Comparison of ENCODE assay signal across 37 cellular contexts in the genomic region with DNA sequence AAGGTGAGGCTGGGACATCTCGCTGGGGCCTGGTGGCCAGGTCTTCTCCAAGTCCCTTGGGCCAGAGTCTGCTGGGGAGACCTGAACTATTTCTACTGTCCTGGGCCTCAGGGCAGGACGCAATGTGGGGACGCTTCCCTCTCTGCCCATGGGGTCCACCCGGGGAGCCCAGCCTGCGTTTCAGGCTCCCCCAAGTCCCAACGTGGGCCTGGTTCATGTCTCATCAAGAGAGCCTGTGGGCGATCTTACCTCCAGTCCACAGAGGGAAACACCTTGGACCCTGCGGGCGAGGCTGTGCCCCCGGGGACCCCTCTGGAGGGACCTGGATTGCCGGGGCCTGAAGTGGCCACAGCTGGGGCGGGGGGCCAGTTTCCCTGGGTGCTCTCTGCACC.
"Had no signal": no experiment of that assay in that cellular context is flagged by ENCODE, and none has a peak within 500 bp of the region (broad histone marks: within the 10 kb centered on the region; RNA-seq: fewer than 3 reads in every experiment).

No MANE protein-coding gene starts in this region.

- H3K27me3 Mint-ChIP-seq: activated CD4-positive, alpha-beta T cell treated with anti-CD3 and anti-CD28 coated beads, Interleukin-2, amount 10 ng/mL, durations not matched to agents 7 days and 5 days; activated CD8-positive, alpha-beta memory T cell treated with anti-CD3 and anti-CD28 coated beads, Interleukin-2, amount 10 ng/mL, durations not matched to agents 7 days and 5 days; activated naive CD4-positive, alpha-beta T cell treated with anti-CD3 and anti-CD28 coated beads, Interleukin-2, amount 50 U/mL, for 24 hours; natural killer cell treated with Interleukin-12 subunit alpha and Interleukin-12 subunit beta and Interleukin-15 and Interleukin-18, amount 100 ng/mL, for 72 hours; stimulated activated naive CD8-positive, alpha-beta T cell treated with anti-CD3 and anti-CD28 coated beads, Interleukin-15, amount 100 ng/mL, for 72 hours had no signal

- H3K4me1 ChIP-seq: colonic mucosa, right lobe of liver had no signal

- H3K36me3 ChIP-seq: colonic mucosa, gastrocnemius medialis, right lobe of liver, vagina had no signal

- FAIRE-seq: TTC549 had no signal

- ATAC-seq: activated CD8-positive, alpha-beta memory T cell treated with anti-CD3 and anti-CD28 coated beads, Interleukin-2, amount 10 ng/mL, durations not matched to agents 7 days and 5 days; activated CD8-positive, alpha-beta T cell treated with anti-CD3 and anti-CD28 coated beads, Interleukin-2, amount 10 ng/mL, durations not matched to agents 7 days and 5 days; body of pancreas; gastrocnemius medialis; left colon; mucosa of descending colon; natural killer cell treated with Interleukin-12 subunit alpha and Interleukin-12 subunit beta and Interleukin-15 and Interleukin-18, amount 100 ng/mL, for 72 hours; right lobe of liver had no signal

- H3K36me3 Mint-ChIP-seq: activated CD8-positive, alpha-beta memory T cell treated with anti-CD3 and anti-CD28 coated beads, Interleukin-2, amount 10 ng/mL, durations not matched to agents 7 days and 5 days; activated naive CD4-positive, alpha-beta T cell treated with anti-CD3 and anti-CD28 coated beads, Interleukin-2, amount 50 U/mL, for 24 hours; natural killer cell treated with Interleukin-12 subunit alpha and Interleukin-12 subunit beta and Interleukin-15 and Interleukin-18, amount 100 ng/mL, for 72 hours; stimulated activated memory B cell treated with anti-CD40 and anti-IgM and Interleukin-4, amounts not matched to agents 10 μg/mL and 1 μg/mL and 100 μg/mL, for 72 hours; type B pancreatic cell had no signal

- DNase-seq: activated CD4-positive, alpha-beta T cell treated with anti-CD3 and anti-CD28 coated beads for 1 hour; activated CD4-positive, alpha-beta T cell treated with anti-CD3 and anti-CD28 coated beads, Interleukin-2, amount 10 ng/mL, durations not matched to agents 7 days and 5 days; activated CD8-positive, alpha-beta memory T cell treated with anti-CD3 and anti-CD28 coated beads, Interleukin-2, amount 10 ng/mL, durations not matched to agents 7 days and 5 days; activated CD8-positive, alpha-beta T cell treated with anti-CD3 and anti-CD28 coated beads, Interleukin-2, amount 10 ng/mL, durations not matched to agents 7 days and 5 days; activated gamma-delta T cell; anterior cingulate cortex; cerebellar nuclear complex; colonic mucosa; effector memory CD4-positive, alpha-beta T cell; erythroblast; glutamatergic neuron; islet precursor cell; left colon; mesendoderm; stimulated activated CD4-positive, alpha-beta T cell treated with anti-CD3 and anti-CD28 coated beads, Interleukin-1b, Interleukin-23, amount 100 ng/mL, for 48 hours; stimulated activated CD4-positive, alpha-beta T cell treated with anti-CD3 and anti-CD28 coated beads, Interleukin-4, amount 100 ng/mL, for 4 hours; stimulated activated CD8-positive, alpha-beta memory T cell treated with anti-CD3 and anti-CD28 coated beads, Interleukin-4, amount 100 ng/mL, for 48 hours; substantia nigra; SW 1271; T-helper 9 cell had no signal

- H2AFZ ChIP-seq: hepatocyte had no signal

- H3K27me3 ChIP-seq: body of pancreas, colonic mucosa, dorsolateral prefrontal cortex, gastrocnemius medialis, hepatocyte, right lobe of liver, vagina had no signal

- H3K9me3 Mint-ChIP-seq: activated CD4-positive, alpha-beta T cell treated with anti-CD3 and anti-CD28 coated beads, Interleukin-2, amount 10 ng/mL, durations not matched to agents 7 days and 5 days; activated naive CD4-positive, alpha-beta T cell treated with anti-CD3 and anti-CD28 coated beads, Interleukin-2, amount 50 U/mL, for 24 hours; natural killer cell treated with Interleukin-12 subunit alpha and Interleukin-12 subunit beta and Interleukin-15 and Interleukin-18, amount 100 ng/mL, for 72 hours; stimulated activated naive CD8-positive, alpha-beta T cell treated with anti-CD3 and anti-CD28 coated beads, Interleukin-15, amount 100 ng/mL, for 72 hours; T-helper 1 cell treated with Interleukin-12 subunit alpha and Interleukin-12 subunit beta and Interleukin-4 antibody, amounts not matched to agents 30 μg/mL and 1 μg/mL, for 36 hours; type B pancreatic cell had no signal

- H3K27ac ChIP-seq: body of pancreas, colonic mucosa, dorsolateral prefrontal cortex, gastrocnemius medialis, hepatocyte, right lobe of liver, skin epidermis, vagina, VCaP had no signal

- H3K79me2 ChIP-seq: hepatocyte had no signal

- H3K4me2 ChIP-seq: hepatocyte had no signal

- H3K4me3 Mint-ChIP-seq: activated CD4-positive, alpha-beta T cell treated with anti-CD3 and anti-CD28 coated beads, Interleukin-2, amount 10 ng/mL, durations not matched to agents 7 days and 5 days; activated CD8-positive, alpha-beta memory T cell treated with anti-CD3 and anti-CD28 coated beads, Interleukin-2, amount 10 ng/mL, durations not matched to agents 7 days and 5 days; activated CD8-positive, alpha-beta T cell treated with anti-CD3 and anti-CD28 coated beads, Interleukin-2, amount 10 ng/mL, durations not matched to agents 7 days and 5 days; activated naive CD4-positive, alpha-beta T cell treated with anti-CD3 and anti-CD28 coated beads, Interleukin-2, amount 50 U/mL, for 24 hours; natural killer cell treated with Interleukin-12 subunit alpha and Interleukin-12 subunit beta and Interleukin-15 and Interleukin-18, amount 100 ng/mL, for 72 hours; stimulated activated memory B cell treated with anti-CD40 and anti-IgM and Interleukin-4, amounts not matched to agents 10 μg/mL and 1 μg/mL and 100 μg/mL, for 72 hours; stimulated activated naive CD8-positive, alpha-beta T cell treated with anti-CD3 and anti-CD28 coated beads, Interleukin-15, amount 100 ng/mL, for 72 hours; T-helper 1 cell treated with Interleukin-12 subunit alpha and Interleukin-12 subunit beta and Interleukin-4 antibody, amounts not matched to agents 30 μg/mL and 1 μg/mL, for 36 hours had no signal

- H3K27ac Mint-ChIP-seq: activated CD4-positive, alpha-beta T cell treated with anti-CD3 and anti-CD28 coated beads, Interleukin-2, amount 10 ng/mL, durations not matched to agents 7 days and 5 days; activated CD8-positive, alpha-beta memory T cell treated with anti-CD3 and anti-CD28 coated beads, Interleukin-2, amount 10 ng/mL, durations not matched to agents 7 days and 5 days; activated CD8-positive, alpha-beta T cell treated with anti-CD3 and anti-CD28 coated beads, Interleukin-2, amount 10 ng/mL, durations not matched to agents 7 days and 5 days; activated naive CD4-positive, alpha-beta T cell treated with anti-CD3 and anti-CD28 coated beads, Interleukin-2, amount 50 U/mL, for 24 hours; natural killer cell treated with Interleukin-12 subunit alpha and Interleukin-12 subunit beta and Interleukin-15 and Interleukin-18, amount 100 ng/mL, for 72 hours; stimulated activated memory B cell treated with anti-CD40 and anti-IgM and Interleukin-4, amounts not matched to agents 10 μg/mL and 1 μg/mL and 100 μg/mL, for 72 hours; stimulated activated naive CD8-positive, alpha-beta T cell treated with anti-CD3 and anti-CD28 coated beads, Interleukin-15, amount 100 ng/mL, for 72 hours; T-helper 1 cell treated with Interleukin-12 subunit alpha and Interleukin-12 subunit beta and Interleukin-4 antibody, amounts not matched to agents 30 μg/mL and 1 μg/mL, for 36 hours; type B pancreatic cell had no signal

- H3K9me3 ChIP-seq: body of pancreas, colonic mucosa, gastrocnemius medialis, mucosa of descending colon, right lobe of liver, vagina had no signal

- H3K4me3 ChIP-seq: body of pancreas, colonic mucosa, dorsolateral prefrontal cortex, gastrocnemius medialis, hepatocyte, lung, mucosa of descending colon, right lobe of liver, skin epidermis, vagina had no signal
